In the genomic region with DNA sequence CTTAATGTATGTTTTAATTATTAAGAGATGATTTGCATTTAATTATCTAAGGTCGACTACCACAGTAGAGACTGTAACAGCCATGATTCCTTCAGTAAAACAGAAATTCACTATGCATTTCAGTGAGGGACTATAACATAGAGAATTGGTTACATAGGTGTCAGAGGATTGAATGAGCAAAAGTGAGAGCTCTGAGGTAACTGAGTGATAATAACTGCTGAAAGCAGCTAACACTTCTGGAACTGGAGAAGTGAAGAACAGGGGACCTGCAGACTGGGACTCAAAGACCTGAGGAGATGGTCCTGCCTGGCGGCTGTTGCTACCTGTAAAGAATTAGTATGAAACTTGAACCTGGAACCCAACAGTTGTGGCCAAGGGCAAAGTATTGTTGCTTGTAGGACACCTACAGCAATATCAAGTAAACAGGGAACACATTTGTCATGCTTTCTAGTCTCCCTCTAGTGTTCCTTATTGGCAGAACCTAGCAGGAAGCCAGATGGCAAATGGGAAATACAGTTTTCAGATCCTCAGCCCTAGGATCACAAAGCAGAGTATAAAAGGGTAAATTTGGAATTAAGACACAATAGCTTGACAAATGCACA, we compare ENCODE assay signal across 8 cellular contexts.
DNase-seq lines count a peak whose midpoint lies in the region; ATAC-seq and TF ChIP-seq lines count a peak whose summit lies in the region.

No MANE protein-coding gene starts in this region.

- H3F3A ChIP-seq in PC-9 (ENCODE audit: insufficient read depth, low read depth), result no peaks in the 10 kb centered on the region

- no peaks in the 10 kb centered on the region for H3K36me3 Mint-ChIP-seq in progenitor cell of endocrine pancreas (ENCODE audit: insufficient read depth)

- TF ChIP-seq CTCF in PC-9 (conservative IDR thresholded peaks at IDR 0.05) (peak; percentile 70), progenitor cell of endocrine pancreas (IDR thresholded peaks at IDR 0.05; ENCODE audit: unreplicated experiment) (peak; percentile 51)

- no peaks in the 10 kb centered on the region for H3K9me3 Mint-ChIP-seq in progenitor cell of endocrine pancreas (ENCODE audit: low read depth)

- no peaks in the 10 kb centered on the region for H3K27me3 Mint-ChIP-seq in progenitor cell of endocrine pancreas

- H3K4me2 ChIP-seq in PC-9, result no peak overlapping the region

- H3K27ac Mint-ChIP-seq in progenitor cell of endocrine pancreas, result no peak overlapping the region

- H3K36me3 ChIP-seq in PC-9 (ENCODE audit: low read depth), result no peaks in the 10 kb centered on the region
- no peaks in the 10 kb centered on the region for H3K36me3 ChIP-seq in effector memory CD4-positive, alpha-beta T cell (ENCODE audit: control insufficient read depth, insufficient read depth, low read length)

- peak; percentile 58 for ATAC-seq in GM21423 (IDR thresholded peaks at IDR 0.05; ENCODE audit: unreplicated experiment)

- H3K27me3 ChIP-seq in PC-9 (ENCODE audit: insufficient read depth, low read depth), result no peaks in the 10 kb centered on the region
- H3K27me3 ChIP-seq in effector memory CD4-positive, alpha-beta T cell (replicated peaks; ENCODE audit: control insufficient read depth, insufficient read depth, low read length, poor library complexity, severe bottlenecking), result no peaks in the 10 kb centered on the region

- POLR2A ChIA-PET in PC-9 (lab: Charles Lee; ENCODE audit: unreplicated experiment), result no interaction called here

- H3K4me1 ChIP-seq in PC-9 (replicated peaks; ENCODE audit: insufficient read depth), result no peaks in the 10 kb centered on the region
- H3K4me1 ChIP-seq in effector memory CD4-positive, alpha-beta T cell (ENCODE audit: control insufficient read depth, insufficient read depth, low read length, poor library complexity, severe bottlenecking), result no peaks in the 10 kb centered on the region

- no peak overlapping the region for H3K27ac ChIP-seq in PC-9
- no peak overlapping the region for H3K27ac ChIP-seq in effector memory CD4-positive, alpha-beta T cell (ENCODE audit: insufficient read depth, low read length, poor library complexity, severe bottlenecking)

- H3K9me3 ChIP-seq in PC-9 (ENCODE audit: insufficient read depth, low read depth), result no peaks in the 10 kb centered on the region
- no peaks in the 10 kb centered on the region for H3K9me3 ChIP-seq in effector memory CD4-positive, alpha-beta T cell (ENCODE audit: control insufficient read depth, low read length)

- no peaks in the 10 kb centered on the region for H4K20me1 ChIP-seq in PC-9 (ENCODE audit: insufficient read depth)

- DNase-seq in EL, result peak; percentile 30
- DNase-seq in HS-5 (ENCODE audit: low read depth), result peak; percentile 10
- DNase-seq in PC-9, result no peak
- DNase-seq in fibroblast of gingiva (ENCODE audit: low read depth), result peak; percentile 17
- DNase-seq in progenitor cell of endocrine pancreas (ENCODE audit: low spot score, unreplicated experiment), result no peak
- DNase-seq in activated naive CD4-positive, alpha-beta T cell treated with anti-CD3 and anti-CD28 coated beads, Interleukin-2, amount 50 U/mL, for 16 hours, result no peak
- DNase-seq in effector memory CD4-positive, alpha-beta T cell, result no peak

- no peak overlapping the region for H3K4me3 Mint-ChIP-seq in progenitor cell of endocrine pancreas (ENCODE audit: low read depth)

- H3K4me3 ChIP-seq in PC-9, result no peak overlapping the region
- no peak overlapping the region for H3K4me3 ChIP-seq in effector memory CD4-positive, alpha-beta T cell (ENCODE audit: insufficient read depth, low read depth, low read length, poor library complexity, severe bottlenecking)

- H3K9me2 ChIP-seq in PC-9 (ENCODE audit: insufficient read depth), result no peaks in the 10 kb centered on the region

- intact Hi-C loops in PC-9 (cut with micrococcal nuclease; ENCODE audit: unreplicated experiment), result loop anchor here (1.0 to 5.0 kb wide), 2 partner anchors 60 to 193 kb away; no protein-coding TSS in a partner anchor

- H3K79me2 ChIP-seq in PC-9 (ENCODE audit: low read depth), result peaks cover 11% of the 10 kb centered on the region; the same call in 1 of the 2 replicates

- no TSS peak for BruUV-seq in PC-9 (replicated peaks; lab: Mats Ljungman, UMichigan)

- no peaks in the 10 kb centered on the region for H3K4me1 Mint-ChIP-seq in progenitor cell of endocrine pancreas (ENCODE audit: low read depth)

- no peak overlapping the region for H2AFZ ChIP-seq in PC-9

- CTCF ChIA-PET in PC-9 (lab: Charles Lee), result interaction anchor here (0.6 kb wide), 1 partner anchor 238 kb away, joined by 4 read pairs; no protein-coding TSS in a partner anchor

Comparison
In these comparisons a context has a peak if more than half of its experiments do, and no peak if none do; other contexts are left out.
1. DNase-seq: peak in EL (single experiment), HS-5 (single experiment) and fibroblast of gingiva (single experiment); none in PC-9 (0 of 2), progenitor cell of endocrine pancreas (single experiment), activated naive CD4-positive, alpha-beta T cell treated with anti-CD3 and anti-CD28 coated beads, Interleukin-2, amount 50 U/mL, for 16 hours (single experiment) and effector memory CD4-positive, alpha-beta T cell (0 of 3).